ENCODE assay signal across 1 cellular context in the genomic region with DNA sequence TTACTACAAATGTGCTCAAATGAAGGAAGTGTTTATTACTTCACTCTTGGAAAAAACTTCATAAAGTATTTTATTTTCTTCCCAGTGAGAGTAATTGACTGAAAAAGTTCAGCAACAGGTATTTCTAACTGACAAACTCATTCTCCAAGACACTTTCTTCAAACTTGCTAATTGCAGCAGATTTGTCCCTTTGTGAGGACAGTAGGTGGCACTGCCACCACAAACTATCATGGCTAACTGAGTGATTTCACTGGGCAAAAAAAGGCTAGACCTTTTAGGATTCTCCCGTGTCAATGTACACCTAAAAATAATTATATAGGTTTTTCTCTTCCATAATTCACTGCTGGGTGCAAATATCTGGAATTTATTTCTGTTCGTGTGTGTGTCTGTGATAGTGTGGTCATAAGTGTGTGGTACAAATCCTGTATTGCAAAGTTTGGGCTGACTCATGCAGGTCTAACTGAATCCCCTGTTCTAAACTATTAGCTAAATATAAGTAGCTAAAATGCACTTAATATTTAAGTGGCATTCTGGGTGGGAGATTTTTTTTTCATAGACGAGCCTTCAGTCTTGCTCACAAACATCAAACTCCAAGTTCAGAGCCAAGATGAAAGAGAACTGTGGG.
TF ChIP-seq lines count a peak whose summit lies in the region.

No MANE protein-coding gene starts in this region.

TF ChIP-seq in HEK293, 187 proteins besides CTCF, POLR2A, EP300 and RAD21 (continued from another document):
- TF ChIP-seq, protein P1, sequence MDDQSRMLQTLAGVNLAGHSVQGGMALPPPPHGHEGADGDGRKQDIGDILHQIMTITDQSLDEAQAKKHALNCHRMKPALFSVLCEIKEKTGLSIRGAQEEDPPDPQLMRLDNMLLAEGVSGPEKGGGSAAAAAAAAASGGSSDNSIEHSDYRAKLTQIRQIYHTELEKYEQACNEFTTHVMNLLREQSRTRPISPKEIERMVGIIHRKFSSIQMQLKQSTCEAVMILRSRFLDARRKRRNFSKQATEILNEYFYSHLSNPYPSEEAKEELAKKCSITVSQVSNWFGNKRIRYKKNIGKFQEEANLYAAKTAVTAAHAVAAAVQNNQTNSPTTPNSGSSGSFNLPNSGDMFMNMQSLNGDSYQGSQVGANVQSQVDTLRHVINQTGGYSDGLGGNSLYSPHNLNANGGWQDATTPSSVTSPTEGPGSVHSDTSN (CRISPR knock-in tag; IDR thresholded peaks at IDR 0.05): no peak
- TF ChIP-seq, protein P2, sequence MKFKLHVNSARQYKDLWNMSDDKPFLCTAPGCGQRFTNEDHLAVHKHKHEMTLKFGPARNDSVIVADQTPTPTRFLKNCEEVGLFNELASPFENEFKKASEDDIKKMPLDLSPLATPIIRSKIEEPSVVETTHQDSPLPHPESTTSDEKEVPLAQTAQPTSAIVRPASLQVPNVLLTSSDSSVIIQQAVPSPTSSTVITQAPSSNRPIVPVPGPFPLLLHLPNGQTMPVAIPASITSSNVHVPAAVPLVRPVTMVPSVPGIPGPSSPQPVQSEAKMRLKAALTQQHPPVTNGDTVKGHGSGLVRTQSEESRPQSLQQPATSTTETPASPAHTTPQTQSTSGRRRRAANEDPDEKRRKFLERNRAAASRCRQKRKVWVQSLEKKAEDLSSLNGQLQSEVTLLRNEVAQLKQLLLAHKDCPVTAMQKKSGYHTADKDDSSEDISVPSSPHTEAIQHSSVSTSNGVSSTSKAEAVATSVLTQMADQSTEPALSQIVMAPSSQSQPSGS (tag by site-specific recombination; IDR thresholded peaks at IDR 0.05; ENCODE audit: low read depth): no peak
- no peak for TF ChIP-seq ZNF157 (tag by site-specific recombination; IDR thresholded peaks at IDR 0.05)
- TF ChIP-seq, protein P3, sequence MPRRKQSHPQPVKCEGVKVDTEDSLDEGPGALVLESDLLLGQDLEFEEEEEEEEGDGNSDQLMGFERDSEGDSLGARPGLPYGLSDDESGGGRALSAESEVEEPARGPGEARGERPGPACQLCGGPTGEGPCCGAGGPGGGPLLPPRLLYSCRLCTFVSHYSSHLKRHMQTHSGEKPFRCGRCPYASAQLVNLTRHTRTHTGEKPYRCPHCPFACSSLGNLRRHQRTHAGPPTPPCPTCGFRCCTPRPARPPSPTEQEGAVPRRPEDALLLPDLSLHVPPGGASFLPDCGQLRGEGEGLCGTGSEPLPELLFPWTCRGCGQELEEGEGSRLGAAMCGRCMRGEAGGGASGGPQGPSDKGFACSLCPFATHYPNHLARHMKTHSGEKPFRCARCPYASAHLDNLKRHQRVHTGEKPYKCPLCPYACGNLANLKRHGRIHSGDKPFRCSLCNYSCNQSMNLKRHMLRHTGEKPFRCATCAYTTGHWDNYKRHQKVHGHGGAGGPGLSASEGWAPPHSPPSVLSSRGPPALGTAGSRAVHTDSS (tag by site-specific recombination; IDR thresholded peaks at IDR 0.05): no peak
- peak; percentile 37; the same call in 1 of the 2 replicates for TF ChIP-seq ZBTB8A (tag by site-specific recombination; IDR thresholded peaks at IDR 0.05)
- TF ChIP-seq ZSCAN30 (tag by site-specific recombination; IDR thresholded peaks at IDR 0.05): 0 out of 2 replicates have a peak, but pooled peaks have one; percentile 9
- TF ChIP-seq, protein P4, sequence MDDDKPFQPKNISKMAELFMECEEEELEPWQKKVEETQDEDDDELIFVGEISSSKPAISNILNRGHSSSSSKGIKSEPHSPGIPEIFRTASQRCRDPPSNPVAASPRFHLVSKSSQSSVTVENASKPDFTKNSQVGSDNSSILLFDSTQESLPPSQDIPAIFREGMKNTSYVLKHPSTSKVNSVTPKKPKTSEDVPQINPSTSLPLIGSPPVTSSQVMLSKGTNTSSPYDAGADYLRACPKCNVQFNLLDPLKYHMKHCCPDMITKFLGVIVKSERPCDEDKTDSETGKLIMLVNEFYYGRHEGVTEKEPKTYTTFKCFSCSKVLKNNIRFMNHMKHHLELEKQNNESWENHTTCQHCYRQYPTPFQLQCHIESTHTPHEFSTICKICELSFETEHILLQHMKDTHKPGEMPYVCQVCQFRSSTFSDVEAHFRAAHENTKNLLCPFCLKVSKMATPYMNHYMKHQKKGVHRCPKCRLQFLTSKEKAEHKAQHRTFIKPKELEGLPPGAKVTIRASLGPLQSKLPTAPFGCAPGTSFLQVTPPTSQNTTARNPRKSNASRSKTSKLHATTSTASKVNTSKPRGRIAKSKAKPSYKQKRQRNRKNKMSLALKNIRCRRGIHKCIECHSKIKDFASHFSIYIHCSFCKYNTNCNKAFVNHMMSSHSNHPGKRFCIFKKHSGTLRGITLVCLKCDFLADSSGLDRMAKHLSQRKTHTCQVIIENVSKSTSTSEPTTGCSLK (tag by site-specific recombination; IDR thresholded peaks at IDR 0.05): no peak
